ENCODE assay signal across 1 cellular context in the genomic region with DNA sequence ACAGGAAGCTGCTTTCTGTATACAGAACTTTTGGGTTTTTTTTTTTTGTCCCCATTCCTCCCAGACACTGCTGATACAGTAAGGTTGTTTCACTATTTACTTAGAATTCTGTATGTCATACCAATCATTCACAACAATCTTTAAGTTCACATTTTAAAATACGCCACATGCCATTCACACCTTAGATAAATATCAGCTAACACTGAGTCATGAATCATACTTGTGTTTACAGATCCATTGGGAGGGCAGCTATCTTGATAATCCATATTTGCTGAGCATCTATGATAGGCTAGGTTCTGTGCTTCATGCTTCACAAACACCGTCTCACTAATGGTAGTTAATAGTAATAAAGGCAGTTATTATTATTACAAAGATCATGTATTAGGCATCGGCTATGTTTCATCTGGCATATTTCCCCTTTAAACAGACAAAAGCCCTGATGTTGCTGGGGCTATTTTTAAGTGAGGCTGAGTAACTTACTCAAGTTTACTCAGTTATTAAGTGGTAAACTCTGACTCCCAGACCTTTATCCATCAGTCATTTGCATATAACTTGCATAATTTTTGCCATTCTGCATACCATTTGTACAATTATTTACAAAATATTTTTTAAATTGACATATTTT.
TF ChIP-seq lines count a peak whose summit lies in the region.

No MANE protein-coding gene starts in this region.

TF ChIP-seq in HepG2, 621 proteins besides CTCF, POLR2A, EP300 and RAD21 (continued from another document and continues in another):
- TF ChIP-seq ZNF691 (CRISPR knock-in tag; IDR thresholded peaks at IDR 0.05; ENCODE audit: borderline replicate concordance, low read depth) (no peak), RXRB (CRISPR knock-in tag; IDR thresholded peaks at IDR 0.05; ENCODE audit: borderline replicate concordance) (0 out of 2 replicates have a peak, but pooled peaks have one; percentile 24), FOXA3 (CRISPR knock-in tag; IDR thresholded peaks at IDR 0.05) (peak; percentile 90), ZNF567 (CRISPR knock-in tag; IDR thresholded peaks at IDR 0.05; ENCODE audit: borderline replicate concordance) (no peak), SMAD3 (CRISPR knock-in tag; IDR thresholded peaks at IDR 0.05) (peak; percentile 35; the same call in 1 of the 2 replicates), U2AF2 (IDR thresholded peaks at IDR 0.05; ENCODE audit: low read depth, low read length) (no peak), ZNF501 (CRISPR knock-in tag; IDR thresholded peaks at IDR 0.05) (no peak), SALL1 (CRISPR knock-in tag; IDR thresholded peaks at IDR 0.05) (peak; percentile 25; the same call in 1 of the 2 replicates), NFE2L2 (IDR thresholded peaks at IDR 0.05; ENCODE audit: low read length) (no peak), WIZ (CRISPR knock-in tag; IDR thresholded peaks at IDR 0.05) (no peak), ZNF335 (CRISPR knock-in tag; IDR thresholded peaks at IDR 0.05) (no peak), ZNF777 (CRISPR knock-in tag; IDR thresholded peaks at IDR 0.05) (no peak), ELF3 (CRISPR knock-in tag; IDR thresholded peaks at IDR 0.05) (peak; percentile 39; the same call in 1 of the 2 replicates), ASH2L (IDR thresholded peaks at IDR 0.05; ENCODE audit: insufficient read length, low read depth, low read length) (no peak), ZNF850 (CRISPR knock-in tag; conservative IDR thresholded peaks at IDR 0.05) (no peak), ZNF205 (CRISPR knock-in tag; IDR thresholded peaks at IDR 0.05) (peak; percentile 98), NCOA5 (CRISPR knock-in tag; IDR thresholded peaks at IDR 0.05) (no peak), ARNTL (CRISPR knock-in tag; IDR thresholded peaks at IDR 0.05) (no peak), ZNF180 (CRISPR knock-in tag; IDR thresholded peaks at IDR 0.05; ENCODE audit: borderline replicate concordance, low read depth) (no peak), NFIB (CRISPR knock-in tag; IDR thresholded peaks at IDR 0.05; ENCODE audit: borderline replicate concordance) (no peak), ZNF44 (CRISPR knock-in tag; IDR thresholded peaks at IDR 0.05) (no peak), FOXP1 (IDR thresholded peaks at IDR 0.05) (no peak), FOXP1 (CRISPR knock-in tag; IDR thresholded peaks at IDR 0.05) (peak; percentile 77), ERF (CRISPR knock-in tag; IDR thresholded peaks at IDR 0.05) (no peak), ZNF550 (CRISPR knock-in tag; IDR thresholded peaks at IDR 0.05; ENCODE audit: borderline replicate concordance) (no peak), ZNF891 (CRISPR knock-in tag; IDR thresholded peaks at IDR 0.05) (no peak), ZBTB46 (CRISPR knock-in tag; IDR thresholded peaks at IDR 0.05; ENCODE audit: borderline replicate concordance) (no peak), ONECUT2 (CRISPR knock-in tag; IDR thresholded peaks at IDR 0.05) (no peak), KMT2B (CRISPR knock-in tag; IDR thresholded peaks at IDR 0.05) (no peak), MXD4 (CRISPR knock-in tag; IDR thresholded peaks at IDR 0.05) (no peak), ZNF160 (CRISPR knock-in tag; IDR thresholded peaks at IDR 0.05) (no peak), JUND (CRISPR knock-in tag; IDR thresholded peaks at IDR 0.05) (peak; percentile 82), SMC3 (IDR thresholded peaks at IDR 0.05; ENCODE audit: low read length) (no peak), ZNF17 (CRISPR knock-in tag; IDR thresholded peaks at IDR 0.05) (no peak), HNRNPLL (IDR thresholded peaks at IDR 0.05; ENCODE audit: low read depth, low read length, poor library complexity, severe bottlenecking) (no peak), DPF2 (CRISPR knock-in tag; IDR thresholded peaks at IDR 0.05; ENCODE audit: borderline replicate concordance, low read depth) (no peak), CEBPG (CRISPR knock-in tag; IDR thresholded peaks at IDR 0.05) (no peak), ZNF333 (CRISPR knock-in tag; IDR thresholded peaks at IDR 0.05; ENCODE audit: borderline replicate concordance) (no peak), MED13 (CRISPR knock-in tag; IDR thresholded peaks at IDR 0.05) (no peak), ZNF543 (CRISPR knock-in tag; IDR thresholded peaks at IDR 0.05) (no peak), TBX2 (CRISPR knock-in tag; IDR thresholded peaks at IDR 0.05; ENCODE audit: borderline replicate concordance) (peak; percentile 40; the same call in 1 of the 2 replicates), TERF1 (CRISPR knock-in tag; IDR thresholded peaks at IDR 0.05) (no peak), AGO2 (optimal IDR thresholded peaks at IDR 0.05; ENCODE audit: low read depth, low read length) (no peak), HOMEZ (CRISPR knock-in tag; IDR thresholded peaks at IDR 0.05; ENCODE audit: low read depth) (no peak), ARID5B (CRISPR knock-in tag; IDR thresholded peaks at IDR 0.05) (peak; percentile 90), RBM39 (IDR thresholded peaks at IDR 0.05; ENCODE audit: low read depth, low read length, poor library complexity, severe bottlenecking) (no peak), NCOA2 (CRISPR knock-in tag; IDR thresholded peaks at IDR 0.05) (0 out of 2 replicates have a peak, but pooled peaks have one; percentile 41), GATAD1 (CRISPR knock-in tag; IDR thresholded peaks at IDR 0.05) (no peak), CREBL2 (CRISPR knock-in tag; IDR thresholded peaks at IDR 0.05; ENCODE audit: borderline replicate concordance) (no peak), BRD4 (CRISPR knock-in tag; IDR thresholded peaks at IDR 0.05) (no peak), HMG20A (CRISPR knock-in tag; IDR thresholded peaks at IDR 0.05; ENCODE audit: borderline replicate concordance) (peak; percentile 90), ZNF317 (CRISPR knock-in tag; IDR thresholded peaks at IDR 0.05) (no peak), IKZF5 (CRISPR knock-in tag; IDR thresholded peaks at IDR 0.05) (no peak), RCOR2 (CRISPR knock-in tag; IDR thresholded peaks at IDR 0.05) (0 out of 2 replicates have a peak, but pooled peaks have one; percentile 44)
- TF ChIP-seq, protein P1, sequence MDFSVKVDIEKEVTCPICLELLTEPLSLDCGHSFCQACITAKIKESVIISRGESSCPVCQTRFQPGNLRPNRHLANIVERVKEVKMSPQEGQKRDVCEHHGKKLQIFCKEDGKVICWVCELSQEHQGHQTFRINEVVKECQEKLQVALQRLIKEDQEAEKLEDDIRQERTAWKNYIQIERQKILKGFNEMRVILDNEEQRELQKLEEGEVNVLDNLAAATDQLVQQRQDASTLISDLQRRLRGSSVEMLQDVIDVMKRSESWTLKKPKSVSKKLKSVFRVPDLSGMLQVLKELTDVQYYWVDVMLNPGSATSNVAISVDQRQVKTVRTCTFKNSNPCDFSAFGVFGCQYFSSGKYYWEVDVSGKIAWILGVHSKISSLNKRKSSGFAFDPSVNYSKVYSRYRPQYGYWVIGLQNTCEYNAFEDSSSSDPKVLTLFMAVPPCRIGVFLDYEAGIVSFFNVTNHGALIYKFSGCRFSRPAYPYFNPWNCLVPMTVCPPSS (IDR thresholded peaks at IDR 0.05) = no peak
- TF ChIP-seq, protein P2, sequence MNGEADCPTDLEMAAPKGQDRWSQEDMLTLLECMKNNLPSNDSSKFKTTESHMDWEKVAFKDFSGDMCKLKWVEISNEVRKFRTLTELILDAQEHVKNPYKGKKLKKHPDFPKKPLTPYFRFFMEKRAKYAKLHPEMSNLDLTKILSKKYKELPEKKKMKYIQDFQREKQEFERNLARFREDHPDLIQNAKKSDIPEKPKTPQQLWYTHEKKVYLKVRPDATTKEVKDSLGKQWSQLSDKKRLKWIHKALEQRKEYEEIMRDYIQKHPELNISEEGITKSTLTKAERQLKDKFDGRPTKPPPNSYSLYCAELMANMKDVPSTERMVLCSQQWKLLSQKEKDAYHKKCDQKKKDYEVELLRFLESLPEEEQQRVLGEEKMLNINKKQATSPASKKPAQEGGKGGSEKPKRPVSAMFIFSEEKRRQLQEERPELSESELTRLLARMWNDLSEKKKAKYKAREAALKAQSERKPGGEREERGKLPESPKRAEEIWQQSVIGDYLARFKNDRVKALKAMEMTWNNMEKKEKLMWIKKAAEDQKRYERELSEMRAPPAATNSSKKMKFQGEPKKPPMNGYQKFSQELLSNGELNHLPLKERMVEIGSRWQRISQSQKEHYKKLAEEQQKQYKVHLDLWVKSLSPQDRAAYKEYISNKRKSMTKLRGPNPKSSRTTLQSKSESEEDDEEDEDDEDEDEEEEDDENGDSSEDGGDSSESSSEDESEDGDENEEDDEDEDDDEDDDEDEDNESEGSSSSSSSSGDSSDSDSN (CRISPR knock-in tag; IDR thresholded peaks at IDR 0.05) = no peak
- TF ChIP-seq, protein P3, sequence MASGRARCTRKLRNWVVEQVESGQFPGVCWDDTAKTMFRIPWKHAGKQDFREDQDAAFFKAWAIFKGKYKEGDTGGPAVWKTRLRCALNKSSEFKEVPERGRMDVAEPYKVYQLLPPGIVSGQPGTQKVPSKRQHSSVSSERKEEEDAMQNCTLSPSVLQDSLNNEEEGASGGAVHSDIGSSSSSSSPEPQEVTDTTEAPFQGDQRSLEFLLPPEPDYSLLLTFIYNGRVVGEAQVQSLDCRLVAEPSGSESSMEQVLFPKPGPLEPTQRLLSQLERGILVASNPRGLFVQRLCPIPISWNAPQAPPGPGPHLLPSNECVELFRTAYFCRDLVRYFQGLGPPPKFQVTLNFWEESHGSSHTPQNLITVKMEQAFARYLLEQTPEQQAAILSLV (CRISPR knock-in tag; IDR thresholded peaks at IDR 0.05; ENCODE audit: borderline replicate concordance) = no peak
